Comparison of ENCODE assay signal across 1 cellular context in the genomic region with DNA sequence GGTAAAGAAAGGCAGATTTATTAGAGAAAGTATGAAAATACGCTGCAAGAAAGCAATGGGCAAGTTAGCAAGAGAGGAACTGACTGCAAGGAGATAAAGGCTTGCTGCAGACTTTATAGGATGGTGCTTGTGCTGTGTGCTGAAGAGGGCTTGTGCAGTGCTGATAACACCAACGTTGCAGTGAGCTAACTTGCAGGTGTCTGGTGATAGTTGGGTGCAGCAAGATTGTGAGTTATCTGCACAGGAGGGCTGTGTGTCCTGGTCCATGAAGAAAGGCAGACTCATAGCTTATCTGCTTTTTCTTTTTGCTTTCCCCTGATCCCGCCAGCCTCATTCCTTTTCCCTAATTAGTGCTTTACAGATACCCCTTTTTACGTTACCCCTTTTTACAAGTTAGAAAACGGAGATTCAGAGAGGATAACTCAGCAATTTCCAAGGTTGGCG.
TF ChIP-seq lines count a peak whose summit lies in the region.

No MANE protein-coding gene starts in this region.

TF ChIP-seq in K562, 482 proteins besides CTCF, POLR2A, EP300 and RAD21 (continued from another document and continues in another):
- TF ChIP-seq, protein P1, sequence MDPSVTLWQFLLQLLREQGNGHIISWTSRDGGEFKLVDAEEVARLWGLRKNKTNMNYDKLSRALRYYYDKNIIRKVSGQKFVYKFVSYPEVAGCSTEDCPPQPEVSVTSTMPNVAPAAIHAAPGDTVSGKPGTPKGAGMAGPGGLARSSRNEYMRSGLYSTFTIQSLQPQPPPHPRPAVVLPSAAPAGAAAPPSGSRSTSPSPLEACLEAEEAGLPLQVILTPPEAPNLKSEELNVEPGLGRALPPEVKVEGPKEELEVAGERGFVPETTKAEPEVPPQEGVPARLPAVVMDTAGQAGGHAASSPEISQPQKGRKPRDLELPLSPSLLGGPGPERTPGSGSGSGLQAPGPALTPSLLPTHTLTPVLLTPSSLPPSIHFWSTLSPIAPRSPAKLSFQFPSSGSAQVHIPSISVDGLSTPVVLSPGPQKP (CRISPR knock-in tag; IDR thresholded peaks at IDR 0.05), result no peak
- no peak for TF ChIP-seq HMG20A (CRISPR knock-in tag; conservative IDR thresholded peaks at IDR 0.05)
- TF ChIP-seq ELF2 (CRISPR knock-in tag; IDR thresholded peaks at IDR 0.05), result no peak
- TF ChIP-seq TAL1 (IDR thresholded peaks at IDR 0.05), result peak; percentile 100
- TF ChIP-seq LARP7 (IDR thresholded peaks at IDR 0.05), result no peak
- TF ChIP-seq, protein P2, sequence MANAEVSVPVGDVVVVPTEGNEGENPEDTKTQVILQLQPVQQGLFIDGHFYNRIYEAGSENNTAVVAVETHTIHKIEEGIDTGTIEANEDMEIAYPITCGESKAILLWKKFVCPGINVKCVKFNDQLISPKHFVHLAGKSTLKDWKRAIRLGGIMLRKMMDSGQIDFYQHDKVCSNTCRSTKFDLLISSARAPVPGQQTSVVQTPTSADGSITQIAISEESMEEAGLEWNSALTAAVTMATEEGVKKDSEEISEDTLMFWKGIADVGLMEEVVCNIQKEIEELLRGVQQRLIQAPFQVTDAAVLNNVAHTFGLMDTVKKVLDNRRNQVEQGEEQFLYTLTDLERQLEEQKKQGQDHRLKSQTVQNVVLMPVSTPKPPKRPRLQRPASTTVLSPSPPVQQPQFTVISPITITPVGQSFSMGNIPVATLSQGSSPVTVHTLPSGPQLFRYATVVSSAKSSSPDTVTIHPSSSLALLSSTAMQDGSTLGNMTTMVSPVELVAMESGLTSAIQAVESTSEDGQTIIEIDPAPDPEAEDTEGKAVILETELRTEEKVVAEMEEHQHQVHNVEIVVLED (CRISPR knock-in tag; IDR thresholded peaks at IDR 0.05), result no peak
- peak; percentile 99 for TF ChIP-seq SMAD4 (CRISPR knock-in tag; conservative IDR thresholded peaks at IDR 0.05)
- no peak for TF ChIP-seq ASH1L (IDR thresholded peaks at IDR 0.05; ENCODE audit: borderline replicate concordance, low read depth, partially characterized antibody)
- peak; percentile 91; the same call in 1 of the 2 replicates for TF ChIP-seq PTBP1 (IDR thresholded peaks at IDR 0.05; ENCODE audit: low read depth, low read length)
- TF ChIP-seq, protein P3, sequence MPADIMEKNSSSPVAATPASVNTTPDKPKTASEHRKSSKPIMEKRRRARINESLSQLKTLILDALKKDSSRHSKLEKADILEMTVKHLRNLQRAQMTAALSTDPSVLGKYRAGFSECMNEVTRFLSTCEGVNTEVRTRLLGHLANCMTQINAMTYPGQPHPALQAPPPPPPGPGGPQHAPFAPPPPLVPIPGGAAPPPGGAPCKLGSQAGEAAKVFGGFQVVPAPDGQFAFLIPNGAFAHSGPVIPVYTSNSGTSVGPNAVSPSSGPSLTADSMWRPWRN (IDR thresholded peaks at IDR 0.05; ENCODE audit: low read depth), result peak; percentile 82
- TF ChIP-seq SIX5 (IDR thresholded peaks at IDR 0.05; ENCODE audit: borderline replicate concordance in 1 of 2, insufficient read depth in 1 of 2, low read depth in 1 of 2, low read length in 2 of 2), result no peak
- TF ChIP-seq ZNF217 (CRISPR knock-in tag; IDR thresholded peaks at IDR 0.05), result no peak
- peak; percentile 76 for TF ChIP-seq ZNF766 (CRISPR knock-in tag; conservative IDR thresholded peaks at IDR 0.05)
- TF ChIP-seq ZNF445 (CRISPR knock-in tag; IDR thresholded peaks at IDR 0.05; ENCODE audit: low read depth), result no peak
- TF ChIP-seq ZNF589 (CRISPR knock-in tag; IDR thresholded peaks at IDR 0.05; ENCODE audit: low read depth), result peak; percentile 88
- TF ChIP-seq SMARCC2 (IDR thresholded peaks at IDR 0.05; ENCODE audit: low read depth), result peak; percentile 93
- TF ChIP-seq NR1H2 (CRISPR knock-in tag; IDR thresholded peaks at IDR 0.05), result no peak
- TF ChIP-seq ZNF561 (CRISPR knock-in tag; conservative IDR thresholded peaks at IDR 0.05), result no peak
- TF ChIP-seq TAF15 (IDR thresholded peaks at IDR 0.05; ENCODE audit: low read depth, low read length), result no peak
- TF ChIP-seq KDM5B (IDR thresholded peaks at IDR 0.05; ENCODE audit: insufficient replicate concordance, low read depth, low read length), result no peak
- no peak for TF ChIP-seq NFRKB (IDR thresholded peaks at IDR 0.05; ENCODE audit: low read depth)
- TF ChIP-seq ZBTB7A (IDR thresholded peaks at IDR 0.05; ENCODE audit: borderline replicate concordance, control insufficient read depth, low read depth, low read length), result no peak
- no peak for TF ChIP-seq CBX8 (IDR thresholded peaks at IDR 0.05; ENCODE audit: borderline replicate concordance, extremely low read depth, low read depth, low read length, poor library complexity, severe bottlenecking)
- TF ChIP-seq NCOR1 (IDR thresholded peaks at IDR 0.05), result peak; percentile 100
- TF ChIP-seq, protein P4, sequence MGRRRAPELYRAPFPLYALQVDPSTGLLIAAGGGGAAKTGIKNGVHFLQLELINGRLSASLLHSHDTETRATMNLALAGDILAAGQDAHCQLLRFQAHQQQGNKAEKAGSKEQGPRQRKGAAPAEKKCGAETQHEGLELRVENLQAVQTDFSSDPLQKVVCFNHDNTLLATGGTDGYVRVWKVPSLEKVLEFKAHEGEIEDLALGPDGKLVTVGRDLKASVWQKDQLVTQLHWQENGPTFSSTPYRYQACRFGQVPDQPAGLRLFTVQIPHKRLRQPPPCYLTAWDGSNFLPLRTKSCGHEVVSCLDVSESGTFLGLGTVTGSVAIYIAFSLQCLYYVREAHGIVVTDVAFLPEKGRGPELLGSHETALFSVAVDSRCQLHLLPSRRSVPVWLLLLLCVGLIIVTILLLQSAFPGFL (CRISPR knock-in tag; IDR thresholded peaks at IDR 0.05), result no peak
- peak; percentile 13; the same call in 1 of the 2 replicates for TF ChIP-seq ZNF668 (CRISPR knock-in tag; IDR thresholded peaks at IDR 0.05)
- no peak for TF ChIP-seq CSDE1 (IDR thresholded peaks at IDR 0.05)
- peak; percentile 77 for TF ChIP-seq ETV5 (CRISPR knock-in tag; IDR thresholded peaks at IDR 0.05; ENCODE audit: low read depth)
- TF ChIP-seq GTF2E2 (tag; IDR thresholded peaks at IDR 0.05), result no peak
- TF ChIP-seq, protein P5, sequence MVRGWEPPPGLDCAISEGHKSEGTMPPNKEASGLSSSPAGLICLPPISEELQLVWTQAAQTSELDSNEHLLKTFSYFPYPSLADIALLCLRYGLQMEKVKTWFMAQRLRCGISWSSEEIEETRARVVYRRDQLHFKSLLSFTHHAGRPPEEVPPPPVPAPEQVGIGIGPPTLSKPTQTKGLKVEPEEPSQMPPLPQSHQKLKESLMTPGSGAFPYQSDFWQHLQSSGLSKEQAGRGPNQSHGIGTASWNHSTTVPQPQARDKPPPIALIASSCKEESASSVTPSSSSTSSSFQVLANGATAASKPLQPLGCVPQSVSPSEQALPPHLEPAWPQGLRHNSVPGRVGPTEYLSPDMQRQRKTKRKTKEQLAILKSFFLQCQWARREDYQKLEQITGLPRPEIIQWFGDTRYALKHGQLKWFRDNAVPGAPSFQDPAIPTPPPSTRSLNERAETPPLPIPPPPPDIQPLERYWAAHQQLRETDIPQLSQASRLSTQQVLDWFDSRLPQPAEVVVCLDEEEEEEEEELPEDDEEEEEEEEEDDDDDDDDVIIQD (CRISPR knock-in tag; IDR thresholded peaks at IDR 0.05), result no peak
- no peak for TF ChIP-seq HDAC8 (tag; IDR thresholded peaks at IDR 0.05)
- TF ChIP-seq ZNF324 (CRISPR knock-in tag; IDR thresholded peaks at IDR 0.05), result no peak
- TF ChIP-seq GTF2A2 (tag; IDR thresholded peaks at IDR 0.05), result no peak
- no peak for TF ChIP-seq L3MBTL2 (IDR thresholded peaks at IDR 0.05)
- no peak for TF ChIP-seq YY1 (IDR thresholded peaks at IDR 0.05; ENCODE audit: borderline replicate concordance in 1 of 3, control insufficient read depth in 1 of 3, extremely low read depth in 1 of 3, insufficient read depth in 3 of 3, insufficient read length in 1 of 3, insufficient replicate concordance in 2 of 3, low read depth in 1 of 3, low read length in 2 of 3)
- peak; percentile 82 for TF ChIP-seq ZNF175 (CRISPR knock-in tag; IDR thresholded peaks at IDR 0.05; ENCODE audit: low read depth)
- TF ChIP-seq RBM17 (IDR thresholded peaks at IDR 0.05; ENCODE audit: borderline replicate concordance, low read depth, low read length), result no peak
- no peak for TF ChIP-seq RFX1 (IDR thresholded peaks at IDR 0.05)
- peak; percentile 97 for TF ChIP-seq STAT5A (IDR thresholded peaks at IDR 0.05; ENCODE audit: borderline replicate concordance, low read length)
- TF ChIP-seq MCM2 (IDR thresholded peaks at IDR 0.05; ENCODE audit: low read depth), result no peak
- TF ChIP-seq HDAC3 (IDR thresholded peaks at IDR 0.05; ENCODE audit: borderline replicate concordance, partially characterized antibody), result peak; percentile 94
- no peak for TF ChIP-seq ZNF263 (CRISPR knock-in tag; IDR thresholded peaks at IDR 0.05; ENCODE audit: borderline replicate concordance)
- no peak for TF ChIP-seq SRF (CRISPR knock-in tag; IDR thresholded peaks at IDR 0.05)
- TF ChIP-seq MBD2 (IDR thresholded peaks at IDR 0.05; ENCODE audit: borderline replicate concordance, low read depth), result peak; percentile 79
- peak; percentile 63 for TF ChIP-seq MAFG (tag; conservative IDR thresholded peaks at IDR 0.05)
- peak; percentile 84; the same call in 1 of the 2 replicates for TF ChIP-seq NCOA1 (IDR thresholded peaks at IDR 0.05; ENCODE audit: low read depth)
- TF ChIP-seq ZC3H8 (IDR thresholded peaks at IDR 0.05), result no peak
- TF ChIP-seq KLF6 (CRISPR knock-in tag; IDR thresholded peaks at IDR 0.05; ENCODE audit: borderline replicate concordance), result no peak
- TF ChIP-seq, protein P6, sequence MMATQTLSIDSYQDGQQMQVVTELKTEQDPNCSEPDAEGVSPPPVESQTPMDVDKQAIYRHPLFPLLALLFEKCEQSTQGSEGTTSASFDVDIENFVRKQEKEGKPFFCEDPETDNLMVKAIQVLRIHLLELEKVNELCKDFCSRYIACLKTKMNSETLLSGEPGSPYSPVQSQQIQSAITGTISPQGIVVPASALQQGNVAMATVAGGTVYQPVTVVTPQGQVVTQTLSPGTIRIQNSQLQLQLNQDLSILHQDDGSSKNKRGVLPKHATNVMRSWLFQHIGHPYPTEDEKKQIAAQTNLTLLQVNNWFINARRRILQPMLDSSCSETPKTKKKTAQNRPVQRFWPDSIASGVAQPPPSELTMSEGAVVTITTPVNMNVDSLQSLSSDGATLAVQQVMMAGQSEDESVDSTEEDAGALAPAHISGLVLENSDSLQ (IDR thresholded peaks at IDR 0.05), result no peak; the same call in 1 of the 2 replicates
- TF ChIP-seq DPF2 (IDR thresholded peaks at IDR 0.05), result peak; percentile 99
- no peak for TF ChIP-seq ZNF3 (CRISPR knock-in tag; IDR thresholded peaks at IDR 0.05)
- TF ChIP-seq NUFIP1 (IDR thresholded peaks at IDR 0.05; ENCODE audit: partially characterized antibody), result no peak
- no peak for TF ChIP-seq HNRNPK (IDR thresholded peaks at IDR 0.05; ENCODE audit: low read depth, low read length, poor library complexity, severe bottlenecking)
- TF ChIP-seq ERF (CRISPR knock-in tag; IDR thresholded peaks at IDR 0.05), result no peak
- TF ChIP-seq ARID1B (IDR thresholded peaks at IDR 0.05), result peak; percentile 99
- TF ChIP-seq SLC30A9 (CRISPR knock-in tag; IDR thresholded peaks at IDR 0.05), result no peak
- TF ChIP-seq, protein P7, sequence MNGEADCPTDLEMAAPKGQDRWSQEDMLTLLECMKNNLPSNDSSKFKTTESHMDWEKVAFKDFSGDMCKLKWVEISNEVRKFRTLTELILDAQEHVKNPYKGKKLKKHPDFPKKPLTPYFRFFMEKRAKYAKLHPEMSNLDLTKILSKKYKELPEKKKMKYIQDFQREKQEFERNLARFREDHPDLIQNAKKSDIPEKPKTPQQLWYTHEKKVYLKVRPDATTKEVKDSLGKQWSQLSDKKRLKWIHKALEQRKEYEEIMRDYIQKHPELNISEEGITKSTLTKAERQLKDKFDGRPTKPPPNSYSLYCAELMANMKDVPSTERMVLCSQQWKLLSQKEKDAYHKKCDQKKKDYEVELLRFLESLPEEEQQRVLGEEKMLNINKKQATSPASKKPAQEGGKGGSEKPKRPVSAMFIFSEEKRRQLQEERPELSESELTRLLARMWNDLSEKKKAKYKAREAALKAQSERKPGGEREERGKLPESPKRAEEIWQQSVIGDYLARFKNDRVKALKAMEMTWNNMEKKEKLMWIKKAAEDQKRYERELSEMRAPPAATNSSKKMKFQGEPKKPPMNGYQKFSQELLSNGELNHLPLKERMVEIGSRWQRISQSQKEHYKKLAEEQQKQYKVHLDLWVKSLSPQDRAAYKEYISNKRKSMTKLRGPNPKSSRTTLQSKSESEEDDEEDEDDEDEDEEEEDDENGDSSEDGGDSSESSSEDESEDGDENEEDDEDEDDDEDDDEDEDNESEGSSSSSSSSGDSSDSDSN (IDR thresholded peaks at IDR 0.05; ENCODE audit: borderline replicate concordance in 1 of 2, low read depth in 2 of 2, low read length in 2 of 2), result no peak
- TF ChIP-seq HNRNPLL (IDR thresholded peaks at IDR 0.05; ENCODE audit: low read depth, low read length, poor library complexity, severe bottlenecking), result no peak
- TF ChIP-seq PRMT5 (CRISPR knock-in tag; IDR thresholded peaks at IDR 0.05), result no peak
- peak; percentile 86 for TF ChIP-seq MTA1 (IDR thresholded peaks at IDR 0.05; ENCODE audit: borderline replicate concordance)
- TF ChIP-seq, protein P8, sequence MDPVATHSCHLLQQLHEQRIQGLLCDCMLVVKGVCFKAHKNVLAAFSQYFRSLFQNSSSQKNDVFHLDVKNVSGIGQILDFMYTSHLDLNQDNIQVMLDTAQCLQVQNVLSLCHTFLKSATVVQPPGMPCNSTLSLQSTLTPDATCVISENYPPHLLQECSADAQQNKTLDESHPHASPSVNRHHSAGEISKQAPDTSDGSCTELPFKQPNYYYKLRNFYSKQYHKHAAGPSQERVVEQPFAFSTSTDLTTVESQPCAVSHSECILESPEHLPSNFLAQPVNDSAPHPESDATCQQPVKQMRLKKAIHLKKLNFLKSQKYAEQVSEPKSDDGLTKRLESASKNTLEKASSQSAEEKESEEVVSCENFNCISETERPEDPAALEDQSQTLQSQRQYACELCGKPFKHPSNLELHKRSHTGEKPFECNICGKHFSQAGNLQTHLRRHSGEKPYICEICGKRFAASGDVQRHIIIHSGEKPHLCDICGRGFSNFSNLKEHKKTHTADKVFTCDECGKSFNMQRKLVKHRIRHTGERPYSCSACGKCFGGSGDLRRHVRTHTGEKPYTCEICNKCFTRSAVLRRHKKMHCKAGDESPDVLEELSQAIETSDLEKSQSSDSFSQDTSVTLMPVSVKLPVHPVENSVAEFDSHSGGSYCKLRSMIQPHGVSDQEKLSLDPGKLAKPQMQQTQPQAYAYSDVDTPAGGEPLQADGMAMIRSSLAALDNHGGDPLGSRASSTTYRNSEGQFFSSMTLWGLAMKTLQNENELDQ (CRISPR knock-in tag; IDR thresholded peaks at IDR 0.05; ENCODE audit: borderline replicate concordance), result no peak
- peak in 1 of 2 experiments; percentile 97; a peak in 2 of 3 replicates for TF ChIP-seq CBX3 (IDR thresholded peaks at IDR 0.05; ENCODE audit: borderline replicate concordance in 1 of 2, low read length in 2 of 2)
- TF ChIP-seq KHSRP (IDR thresholded peaks at IDR 0.05), result peak; percentile 89
- TF ChIP-seq, protein P9, sequence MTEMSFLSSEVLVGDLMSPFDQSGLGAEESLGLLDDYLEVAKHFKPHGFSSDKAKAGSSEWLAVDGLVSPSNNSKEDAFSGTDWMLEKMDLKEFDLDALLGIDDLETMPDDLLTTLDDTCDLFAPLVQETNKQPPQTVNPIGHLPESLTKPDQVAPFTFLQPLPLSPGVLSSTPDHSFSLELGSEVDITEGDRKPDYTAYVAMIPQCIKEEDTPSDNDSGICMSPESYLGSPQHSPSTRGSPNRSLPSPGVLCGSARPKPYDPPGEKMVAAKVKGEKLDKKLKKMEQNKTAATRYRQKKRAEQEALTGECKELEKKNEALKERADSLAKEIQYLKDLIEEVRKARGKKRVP (CRISPR knock-in tag; IDR thresholded peaks at IDR 0.05), result no peak
- TF ChIP-seq PPARD (CRISPR knock-in tag; IDR thresholded peaks at IDR 0.05), result no peak
- TF ChIP-seq ZNF174 (CRISPR knock-in tag; IDR thresholded peaks at IDR 0.05), result no peak
- no peak for TF ChIP-seq RFX5 (IDR thresholded peaks at IDR 0.05; ENCODE audit: low read depth, low read length)
